Comparison of ENCODE assay signal across 8 cellular contexts in genomic region chr19:9793051-9793591, GRCh38. TPM values are rescaled to one million over a fixed set of nuclear protein-coding genes. Genes with fewer than 3 reads are reported as not detected.
DNase-seq lines count a peak whose midpoint lies in the region; ATAC-seq and TF ChIP-seq lines count a peak whose summit lies in the region.

No MANE protein-coding gene starts in this region.

- WGBS in right lobe of liver (ENCODE audit: insufficient coverage, low coverage, low lambda C conversion rate, missing lambda C conversion rate), result 31% methylated on average over 15 of the region's 38 CpGs

- no peaks in the 10 kb centered on the region for H3K79me2 ChIP-seq in ACC112 (ENCODE audit: control insufficient read depth, insufficient read depth, low read length, unreplicated experiment)

- DNase-seq in HFF-Myc (ENCODE audit: extremely low read depth, low read depth), result no peak
- peak; percentile 63 for DNase-seq in WERI-Rb-1
- DNase-seq in choroid plexus epithelial cell (ENCODE audit: low read depth), result peak; percentile 65
- peak in 1 of 3 donors; percentile 66 for DNase-seq in right lobe of liver
- peak; percentile 64 for DNase-seq in stimulated activated CD4-positive, alpha-beta T cell treated with anti-CD3 and anti-CD28 coated beads, Interleukin-4, amount 100 ng/mL, for 24 hours

- H3K4me3 ChIP-seq in ACC112 (ENCODE audit: low read depth, low read length) (peak overlapping the region; percentile 92), HFF-Myc (replicated peaks; ENCODE audit: low read depth, low read length) (peak overlapping the region; percentile 49), WERI-Rb-1 (ENCODE audit: low read depth, low read length) (peak overlapping the region; percentile 93), choroid plexus epithelial cell (ENCODE audit: low read depth, low read length) (peak overlapping the region; percentile 85), right lobe of liver (peak overlapping the region; percentile 62 to 69 (median 68))

- ATAC-seq in right lobe of liver, result peak in 2 of 4 donors; percentile 1 to 8
- ATAC-seq in HG03521 (IDR thresholded peaks at IDR 0.05; ENCODE audit: unreplicated experiment), result no peak
- ATAC-seq in GM21717 (IDR thresholded peaks at IDR 0.05; ENCODE audit: unreplicated experiment), result no peak

- no peak for TF ChIP-seq POLR2A in right lobe of liver (IDR thresholded peaks at IDR 0.05)

- intact Hi-C loops in right lobe of liver (cut with DNase I), result no loop called here

- H3K27ac ChIP-seq in ACC112 (ENCODE audit: low read depth, low read length) (peak overlapping the region; percentile 51; the same call in 1 of the 2 replicates), WERI-Rb-1 (peak overlapping the region; percentile 80), right lobe of liver (peak overlapping the region; percentile 55 to 69 (median 66))

- H2AFZ ChIP-seq in ACC112 (ENCODE audit: low read length, unreplicated experiment), result peak overlapping the region; percentile 96

- no peaks in the 10 kb centered on the region for H3K9me3 ChIP-seq in WERI-Rb-1 (ENCODE audit: severe bottlenecking)
- H3K9me3 ChIP-seq in right lobe of liver, result no peaks in the 10 kb centered on the region

- H3K4me1 ChIP-seq in ACC112 (ENCODE audit: control insufficient read depth, insufficient read depth, low read length, unreplicated experiment) (peaks cover 4% of the 10 kb centered on the region), right lobe of liver (peaks cover 0 to 4% (median 0%) of the 10 kb centered on the region in 4 donors)

- H3K36me3 ChIP-seq in ACC112 (ENCODE audit: insufficient read depth, low read length) (no peaks in the 10 kb centered on the region), WERI-Rb-1 (no peaks in the 10 kb centered on the region; the same call in 1 of the 2 replicates), right lobe of liver (no peaks in the 10 kb centered on the region)

- no peaks in the 10 kb centered on the region for H3K27me3 ChIP-seq in ACC112 (ENCODE audit: insufficient read depth, low read length)
- H3K27me3 ChIP-seq in WERI-Rb-1 (ENCODE audit: insufficient read depth, low read depth, severe bottlenecking), result no peaks in the 10 kb centered on the region
- H3K27me3 ChIP-seq in right lobe of liver, result no peaks in the 10 kb centered on the region

- TF ChIP-seq CTCF in HFF-Myc (IDR thresholded peaks at IDR 0.05; ENCODE audit: low read depth, low read length, missing control alignments) (no peak), WERI-Rb-1 (IDR thresholded peaks at IDR 0.05; ENCODE audit: low read depth, low read length) (no peak), choroid plexus epithelial cell (conservative IDR thresholded peaks at IDR 0.05; ENCODE audit: low read depth, low read length) (no peak), right lobe of liver (IDR thresholded peaks at IDR 0.05) (no peak)

RNA-seq across cellular contexts. Expression of gene ZNF846, which starts 24.6 kb away (rescaled TPM):
- 1 to 10 TPM; 2.8 to 4.6 (median 4.0) TPM for total RNA-seq in right lobe of liver

RNA-seq across cellular contexts. Expression of gene FBXL12, which starts 25.8 kb away (rescaled TPM):
- total RNA-seq in right lobe of liver, result 10 to 100 TPM in 4 of 6 experiments, 1 to 10 TPM in 2; 9.8 to 18.4 (median 10.9) TPM

RNA-seq across cellular contexts. Expression of gene UBL5, which starts 34.6 kb away (rescaled TPM):
- 100 to 1,000 TPM; 152 to 303 (median 168) TPM for total RNA-seq in right lobe of liver

RNA-seq across cellular contexts. Expression of gene PIN1, which starts 42.0 kb away (rescaled TPM):
- 10 to 100 TPM; 19.9 to 54.5 (median 24.8) TPM for total RNA-seq in right lobe of liver
